Comparison of ENCODE assay signal across 15 cellular contexts in the genomic region with DNA sequence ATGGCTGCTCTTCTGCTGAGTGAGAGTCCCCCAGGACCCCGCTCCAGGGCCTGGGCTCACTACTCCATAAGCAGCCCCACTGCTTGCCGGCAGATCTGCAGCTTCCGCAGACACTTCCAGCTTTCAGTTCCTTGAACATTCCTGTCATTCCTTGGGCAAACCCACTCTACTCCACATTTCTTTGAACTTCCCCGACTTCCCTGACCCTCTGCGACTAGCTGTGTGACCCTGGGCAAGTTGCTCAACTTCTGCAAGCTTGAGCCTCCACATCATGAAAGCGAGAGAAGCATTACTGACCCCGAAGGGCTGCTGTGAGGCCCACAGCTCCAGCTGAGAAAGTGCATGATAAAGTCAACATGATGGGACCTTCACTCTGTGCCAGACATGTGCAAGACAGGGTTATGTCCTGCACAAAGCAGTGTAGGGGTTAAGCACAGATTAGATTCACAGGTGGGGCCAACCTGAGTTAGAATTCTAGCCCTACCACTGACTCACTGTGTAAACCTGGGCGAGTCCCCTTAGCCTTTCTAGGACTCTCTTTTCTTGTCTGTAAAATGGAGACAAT. TPM values are rescaled to one million over a fixed set of nuclear protein-coding genes. Genes with fewer than 3 reads are reported as not detected.
DNase-seq lines count a peak whose midpoint lies in the region; ATAC-seq and TF ChIP-seq lines count a peak whose summit lies in the region.
"Had no signal": no experiment of that assay in that cellular context is flagged by ENCODE, and none has a peak within 500 bp of the region (broad histone marks: within the 10 kb centered on the region; RNA-seq: fewer than 3 reads in every experiment).

No MANE protein-coding gene starts in this region.

- TF ChIP-seq EP300 in tibial nerve (IDR thresholded peaks at IDR 0.05), result no peak

- H3K9me3 Mint-ChIP-seq in type B pancreatic cell, result peaks cover 2% of the 10 kb centered on the region

- H3K9me3 ChIP-seq in lower lobe of right lung (no peaks in the 10 kb centered on the region), tibial nerve (no peaks in the 10 kb centered on the region)
- H3K9me3 ChIP-seq: stomach had no signal

- ATAC-seq in esophagus mucosa, result peak; percentile 53
- peak; percentile 69 to 81 for ATAC-seq in lower lobe of right lung
- ATAC-seq: left lobe of liver had no signal

- H3K4me3 ChIP-seq in lower lobe of right lung (no peak overlapping the region), tibial nerve (no peak overlapping the region)
- H3K4me3 ChIP-seq: stomach had no signal

- H3K36me3 ChIP-seq in lower lobe of right lung (no peaks in the 10 kb centered on the region), tibial nerve (no peaks in the 10 kb centered on the region)
- H3K36me3 ChIP-seq: stomach had no signal

- intact Hi-C loops in lower lobe of right lung (cut with DNase I), result no loop called here

- H3K4me3 Mint-ChIP-seq in type B pancreatic cell, result no peak overlapping the region
- H3K4me3 Mint-ChIP-seq: CD8-positive, alpha-beta memory T cell had no signal

- TF ChIP-seq CTCF in lower lobe of right lung (IDR thresholded peaks at IDR 0.05) (no peak), type B pancreatic cell (conservative IDR thresholded peaks at IDR 0.05) (no peak), tibial nerve (IDR thresholded peaks at IDR 0.05) (no peak)

- H3K27ac ChIP-seq in lower lobe of right lung (no peak overlapping the region), tibial nerve (no peak overlapping the region)
- H3K27ac ChIP-seq: stomach had no signal

- no peak for TF ChIP-seq POLR2A in tibial nerve (IDR thresholded peaks at IDR 0.05)

- H3K4me1 ChIP-seq in lower lobe of right lung (peaks cover 23% of the 10 kb centered on the region), tibial nerve (peaks cover 0 to 26% (median 3%) of the 10 kb centered on the region in 4 donors)
- H3K4me1 ChIP-seq: stomach had no signal

- peak; percentile 30 for DNase-seq in LHCN-M2 (ENCODE audit: low read depth)
- DNase-seq in lower lobe of right lung, result peak; percentile 46
- DNase-seq in type B pancreatic cell (ENCODE audit: extremely low spot score, unreplicated experiment), result peak; percentile 63
- no peak for DNase-seq in NCI-H510A (lab: John Stamatoyannopoulos, UW)
- no peak for DNase-seq in MV-4-11 (lab: John Stamatoyannopoulos, UW)
- no peak for DNase-seq in NCI-H2171 (lab: John Stamatoyannopoulos, UW)
- no peak for DNase-seq in tibial nerve (ENCODE audit: low spot score in 2 of 2)
- DNase-seq: activated CD4-positive, alpha-beta T cell treated with anti-CD3 and anti-CD28 coated beads, Interleukin-2, amount 50 U/mL, for 4 hours; aorta; CD8-positive, alpha-beta memory T cell; KG1; small intestine; stomach had no signal

- no peaks in the 10 kb centered on the region for H3K27me3 ChIP-seq in lower lobe of right lung (ENCODE audit: low read depth)
- H3K27me3 ChIP-seq in tibial nerve, result no peaks in the 10 kb centered on the region
- H3K27me3 ChIP-seq: stomach had no signal

- WGBS in tibial nerve, 2 donors, result 31 to 45% methylated on average over 8 of the region's 8 CpGs

- peaks cover 9% of the 10 kb centered on the region for H3K27me3 Mint-ChIP-seq in type B pancreatic cell

- no peak overlapping the region for H3K27ac Mint-ChIP-seq in type B pancreatic cell

- peaks cover 9% of the 10 kb centered on the region for H3K4me1 Mint-ChIP-seq in type B pancreatic cell (ENCODE audit: unreplicated experiment)
- H3K4me1 Mint-ChIP-seq: CD8-positive, alpha-beta memory T cell had no signal

- no peaks in the 10 kb centered on the region for H3K36me3 Mint-ChIP-seq in type B pancreatic cell

RNA-seq across cellular contexts. Expression of a gene that starts 51.8 kb away (rescaled TPM):
- 41.8 and 42.4 TPM in 2 replicates for total RNA-seq in LHCN-M2 (2014; rRNA removed)
- polyA plus RNA-seq in LHCN-M2 (2012), result 10.5 TPM
- total RNA-seq in esophagus mucosa, result 9.8 TPM
- total RNA-seq in lower lobe of right lung, result 34.3 TPM
- 34.8 and 52.8 TPM in 2 replicates for total RNA-seq in type B pancreatic cell (ENCODE audit: low replicate concordance)
- 10 to 100 TPM; 30.4 to 42.6 (median 35.7) TPM for total RNA-seq in tibial nerve

RNA-seq across cellular contexts. Expression of a gene that starts 52.0 kb away (rescaled TPM):
- total RNA-seq in LHCN-M2 (2014; rRNA removed) (0.51 and 0.75 TPM in 2 replicates), esophagus mucosa (0.36 TPM), lower lobe of right lung (3.3 TPM), type B pancreatic cell (ENCODE audit: low replicate concordance) (3.9 and 9.9 TPM in 2 replicates), tibial nerve (1 to 10 TPM; 1.8 to 8.1 (median 2.2) TPM)
- polyA plus RNA-seq in LHCN-M2 (2012), result 0.58 TPM

Comparison
In these comparisons a context has a peak if more than half of its experiments do, and no peak if none do; other contexts are left out.
1. DNase-seq: peak in LHCN-M2 (single experiment), lower lobe of right lung (single experiment) and type B pancreatic cell (single experiment); none in NCI-H510A (single experiment), MV-4-11 (single experiment), NCI-H2171 (single experiment) and tibial nerve (0 of 2).